In genomic region chr10:132011027-132011426, GRCh38 we compare ENCODE assay signal across 18 cellular contexts. TPM values are rescaled to one million over a fixed set of nuclear protein-coding genes. Genes with fewer than 3 reads are reported as not detected.
"Had no signal": no experiment of that assay in that cellular context is flagged by ENCODE, and none has a peak within 500 bp of the region (broad histone marks: within the 10 kb centered on the region; RNA-seq: fewer than 3 reads in every experiment).

No MANE protein-coding gene starts in this region.

- H3K27me3 ChIP-seq: foreskin keratinocyte had no signal

- H3K27ac Mint-ChIP-seq: activated naive CD8-positive, alpha-beta T cell treated with anti-CD3 and anti-CD28 coated beads for 36 hours; memory B cell; nephron progenitor cell; T-cell; type B pancreatic cell had no signal

- H3K9me3 Mint-ChIP-seq: activated naive CD8-positive, alpha-beta T cell treated with anti-CD3 and anti-CD28 coated beads for 36 hours; memory B cell; nephron progenitor cell; T-cell; type B pancreatic cell had no signal

- H3K4me1 Mint-ChIP-seq: activated naive CD8-positive, alpha-beta T cell treated with anti-CD3 and anti-CD28 coated beads for 36 hours; nephron progenitor cell had no signal

- ATAC-seq: activated CD4-positive, CD25-positive, alpha-beta regulatory T cell treated with anti-CD3 and anti-CD28 coated beads, Interleukin-2, amount 50 U/mL, for 24 hours; foreskin keratinocyte; T-cell had no signal

- DNase-seq: activated CD4-positive, alpha-beta T cell treated with anti-CD3 and anti-CD28 coated beads, Interleukin-2, amount 50 U/mL, for 1 hour; activated CD8-positive, alpha-beta memory T cell treated with anti-CD3 and anti-CD28 coated beads for 24 hours; activated gamma-delta T cell treated with Interleukin-2 at 50 U/mL for 16 hours; activated naive CD8-positive, alpha-beta T cell treated with anti-CD3 and anti-CD28 coated beads for 36 hours; amygdala; brain microvascular endothelial cell; cerebellar nuclear complex; effector CD8-positive, alpha-beta T cell; foreskin keratinocyte; glutamatergic neuron; nephron progenitor cell; stimulated activated CD4-positive, alpha-beta T cell treated with anti-CD3 and anti-CD28 coated beads, Interleukin-4, amount 100 ng/mL, for 24 hours; stimulated activated naive CD4-positive, alpha-beta T cell; T-cell; T-helper 9 cell had no signal

- H3K36me3 ChIP-seq: brain microvascular endothelial cell had no signal

- H3K36me3 Mint-ChIP-seq: activated naive CD8-positive, alpha-beta T cell treated with anti-CD3 and anti-CD28 coated beads for 36 hours; memory B cell; T-cell; type B pancreatic cell had no signal

- H3K4me3 Mint-ChIP-seq: activated naive CD8-positive, alpha-beta T cell treated with anti-CD3 and anti-CD28 coated beads for 36 hours; memory B cell; nephron progenitor cell; T-cell; type B pancreatic cell had no signal

- H3K27ac ChIP-seq: brain microvascular endothelial cell, foreskin keratinocyte had no signal

RNA-seq across cellular contexts. Expression of gene JAKMIP3, which starts 54.7 kb away (rescaled TPM):
- polyA plus RNA-seq: foreskin keratinocyte had no signal
